Comparison of ENCODE assay signal across 8 cellular contexts in the genomic region with DNA sequence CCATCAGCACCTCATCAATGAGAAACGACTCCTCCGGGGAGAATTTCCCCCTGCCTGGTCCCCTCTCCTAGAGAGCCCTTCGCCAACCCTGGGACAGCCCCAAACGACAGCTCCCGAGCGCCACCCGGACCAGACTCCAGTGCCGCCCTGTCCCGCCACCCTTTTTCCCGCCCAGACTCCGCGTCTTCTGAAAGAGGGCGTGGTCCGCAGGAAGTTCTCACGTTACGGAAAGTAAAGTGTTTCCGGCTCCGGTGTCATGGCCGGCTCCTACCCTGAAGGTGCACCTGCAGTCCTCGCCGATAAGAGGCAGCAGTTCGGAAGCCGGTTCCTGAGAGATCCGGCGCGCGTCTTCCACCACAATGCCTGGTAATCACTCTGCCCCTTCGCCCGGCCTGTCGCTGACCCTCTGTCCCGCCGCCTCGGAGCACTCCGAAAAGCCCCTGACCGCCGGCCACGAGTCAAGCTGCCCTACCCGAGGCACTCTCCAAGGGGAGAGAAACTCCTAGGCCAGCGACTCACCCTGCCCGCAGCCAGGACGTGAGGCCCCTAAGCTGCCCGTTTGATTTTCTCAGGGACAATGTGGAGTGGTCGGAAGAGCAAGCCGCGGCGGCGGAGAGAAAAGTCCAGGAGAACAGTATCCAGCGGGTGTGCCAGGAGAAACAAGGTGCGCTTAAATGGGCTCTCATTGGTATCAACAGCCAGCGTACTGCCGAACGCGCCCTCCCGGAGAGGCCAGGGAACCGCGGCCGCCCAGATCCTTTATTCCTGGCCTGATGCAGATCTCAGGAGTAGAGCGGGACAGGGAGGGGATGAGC. TPM values are rescaled to one million over a fixed set of nuclear protein-coding genes. Genes with fewer than 3 reads are reported as not detected.
DNase-seq lines count a peak whose midpoint lies in the region; ATAC-seq and TF ChIP-seq lines count a peak whose summit lies in the region.
"Not testable (repeated sequence)": the region's sequence is repeated elsewhere in the genome, so short reads cannot be mapped to it uniquely, and the experiment has no call there.

A gene with protein sequence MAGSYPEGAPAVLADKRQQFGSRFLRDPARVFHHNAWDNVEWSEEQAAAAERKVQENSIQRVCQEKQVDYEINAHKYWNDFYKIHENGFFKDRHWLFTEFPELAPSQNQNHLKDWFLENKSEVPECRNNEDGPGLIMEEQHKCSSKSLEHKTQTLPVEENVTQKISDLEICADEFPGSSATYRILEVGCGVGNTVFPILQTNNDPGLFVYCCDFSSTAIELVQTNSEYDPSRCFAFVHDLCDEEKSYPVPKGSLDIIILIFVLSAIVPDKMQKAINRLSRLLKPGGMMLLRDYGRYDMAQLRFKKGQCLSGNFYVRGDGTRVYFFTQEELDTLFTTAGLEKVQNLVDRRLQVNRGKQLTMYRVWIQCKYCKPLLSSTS (plus strand): TSS at position 251 of the 815 bp plus-strand sequence. CDS start 6 bp downstream, at position 257.

- DNase-seq in GM04503 (ENCODE audit: low read depth) (peak; percentile 24), HCT116 (ENCODE audit: low read depth, low spot score) (peak; percentile 93), MM.1S (peak; percentile 93), SHP77 treated with DMSO at 0.1 percent for 48 hours (lab: John Stamatoyannopoulos, UW) (peak; percentile 71), foreskin keratinocyte (peak; percentile 62 to 75), stromal cell of bone marrow (ENCODE audit: low read depth) (peak; percentile 61)
- DNase-seq in activated effector memory CD4-positive, alpha-beta T cell treated with anti-CD3 and anti-CD28 coated beads, Interleukin-2, amount 50 U/mL, for 16 hours, result peak; percentile 95

- CTCF ChIA-PET in HCT116 (lab: Charles Lee), result interaction anchor here (1.3 kb wide), 1 partner anchor 314 kb away, joined by 3 read pairs; no protein-coding TSS in a partner anchor

- H3K27me3 ChIP-seq in HCT116 (ENCODE audit: insufficient read depth, low read length); MM.1S (replicated peaks; ENCODE audit: insufficient read depth, low read length); foreskin keratinocyte; neuron (ENCODE audit: insufficient read depth, low read length): not testable (repeated sequence)

- H3K79me2 ChIP-seq in HCT116 (ENCODE audit: insufficient read depth, low read length) (peaks cover 43% of the 10 kb centered on the region), MM.1S (ENCODE audit: low read length) (peaks cover 23% of the 10 kb centered on the region)

- POLR2A ChIA-PET in HCT116 (lab: Charles Lee), result not testable (repeated sequence)

- intact Hi-C loops in HCT116 (cut with micrococcal nuclease), result loop anchor here (10.0 kb wide), 2 partner anchors 51 to 181 kb away; a partner anchor contains a TSS

- H3K4me1 ChIP-seq in HCT116 (ENCODE audit: control insufficient read depth in 1 of 2, insufficient read depth in 2 of 2, low read length in 2 of 2), result peaks cover 2 to 21% of the 10 kb centered on the region in 2 experiments
- not testable (repeated sequence) for H3K4me1 ChIP-seq in MM.1S (ENCODE audit: low read length); foreskin keratinocyte; neuron (ENCODE audit: insufficient read depth, low read length)

- not testable (repeated sequence) for TF ChIP-seq RAD21 in HCT116 (IDR thresholded peaks at IDR 0.05; ENCODE audit: low read depth)

- H3F3A ChIP-seq in MM.1S (ENCODE audit: insufficient read depth, low read length), result not testable (repeated sequence)

- H3K4me3 ChIP-seq in HCT116 (replicated peaks in 1 of 2; ENCODE audit: low read depth in 1 of 2, low read length in 2 of 2) (peak within 1 kb of the TSS; percentile 79 to 96), MM.1S (ENCODE audit: low read length) (peak within 1 kb of the TSS; percentile 73), neuron (ENCODE audit: low read length) (peak within 1 kb of the TSS; percentile 78)

- H3K36me3 ChIP-seq in HCT116 (ENCODE audit: control insufficient read depth in 1 of 2, insufficient read depth in 2 of 2, low read length in 2 of 2) (peaks cover 3 to 12% of the 10 kb centered on the region in 2 experiments; a peak in 2 of 4 replicates), neuron (ENCODE audit: insufficient read depth, low read length) (peaks cover 12% of the 10 kb centered on the region)
- not testable (repeated sequence) for H3K36me3 ChIP-seq in MM.1S (replicated peaks; ENCODE audit: insufficient read depth, low read length)

- H4K20me1 ChIP-seq in HCT116 (ENCODE audit: insufficient read depth); MM.1S (ENCODE audit: insufficient read depth, low read length): not testable (repeated sequence)

- H3K9me3 ChIP-seq in HCT116 (ENCODE audit: control insufficient read depth in 1 of 2, insufficient read depth in 1 of 2, low read depth in 1 of 2, low read length in 2 of 2); MM.1S (replicated peaks; ENCODE audit: insufficient read depth, low read length); neuron (ENCODE audit: low read length): not testable (repeated sequence)

- peak; percentile 86 for ATAC-seq in HCT116
- peak; percentile 95 for ATAC-seq in foreskin keratinocyte

- TF ChIP-seq CTCF in HCT116 (IDR thresholded peaks at IDR 0.05 in 2 of 3, conservative IDR thresholded peaks at IDR 0.05 in 1 of 3; ENCODE audit: borderline replicate concordance in 1 of 3, insufficient read depth in 1 of 3, low read depth in 2 of 3, low read length in 2 of 3), result peak in 2 of 3 experiments; percentile 32 to 56; a peak in 4 of 6 replicates
- peak; percentile 38 for TF ChIP-seq CTCF in MM.1S (IDR thresholded peaks at IDR 0.05; ENCODE audit: low read length)
- TF ChIP-seq CTCF in foreskin keratinocyte (conservative IDR thresholded peaks at IDR 0.05), result peak; percentile 56

- TF ChIP-seq POLR2A in HCT116 (IDR thresholded peaks at IDR 0.05; ENCODE audit: borderline replicate concordance, extremely low read depth, insufficient read depth, insufficient read length), result peak; percentile 76

- TSS peak; percentile 68 for BruUV-seq in HCT116 (replicated peaks; lab: Mats Ljungman, UMichigan)

- peak within 1 kb of the TSS; percentile 59 for H3K27ac ChIP-seq in HCT116 (ENCODE audit: low read depth, low read length)
- peak within 1 kb of the TSS; percentile 73; the same call in 1 of the 2 replicates for H3K27ac ChIP-seq in MM.1S (ENCODE audit: low read length)
- H3K27ac ChIP-seq in foreskin keratinocyte, result peak within 1 kb of the TSS; percentile 50

- H3K4me2 ChIP-seq in HCT116 (ENCODE audit: low read length) (peak within 1 kb of the TSS; percentile 96), MM.1S (ENCODE audit: low read depth, low read length) (peak within 1 kb of the TSS; percentile 86)

- H3K9me2 ChIP-seq in HCT116 (ENCODE audit: insufficient read depth); MM.1S (replicated peaks; ENCODE audit: insufficient read depth, low read length): not testable (repeated sequence)

- RAD21 ChIA-PET in HCT116 (lab: Charles Lee; ENCODE audit: low non-redundant PET in 1 of 2, low total read pairs in 2 of 2, uncharacterized antibody in 2 of 2, unreplicated experiment in 2 of 2), result not testable (repeated sequence)

- peak within 1 kb of the TSS; percentile 80 for H3K9ac ChIP-seq in HCT116 (ENCODE audit: low read length)
- H3K9ac ChIP-seq in MM.1S (ENCODE audit: low read length), result peak within 1 kb of the TSS; percentile 79

- not testable (repeated sequence) for H2AFZ ChIP-seq in HCT116 (ENCODE audit: low read depth, low read length, poor library complexity, severe bottlenecking)
- H2AFZ ChIP-seq in MM.1S (ENCODE audit: low read length) (peak within 1 kb of the TSS; percentile 69), neuron (ENCODE audit: low read depth, low read length) (peak within 1 kb of the TSS; percentile 86)

TF ChIP-seq in HCT116, 20 proteins besides CTCF, POLR2A, EP300 and RAD21:
- TF ChIP-seq YY1 (IDR thresholded peaks at IDR 0.05; ENCODE audit: extremely low read depth, insufficient replicate concordance, low read depth, low read length) (peak; percentile 97), POLR2AphosphoS5 (IDR thresholded peaks at IDR 0.05; ENCODE audit: low read depth, low read length) (peak; percentile 90), SIN3A (IDR thresholded peaks at IDR 0.05; ENCODE audit: low read depth) (peak; percentile 49; the same call in 1 of the 2 replicates), ZFX (IDR thresholded peaks at IDR 0.05) (peak; percentile 31; the same call in 1 of the 2 replicates)
- TF ChIP-seq, protein P1, sequence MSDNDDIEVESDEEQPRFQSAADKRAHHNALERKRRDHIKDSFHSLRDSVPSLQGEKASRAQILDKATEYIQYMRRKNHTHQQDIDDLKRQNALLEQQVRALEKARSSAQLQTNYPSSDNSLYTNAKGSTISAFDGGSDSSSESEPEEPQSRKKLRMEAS (IDR thresholded peaks at IDR 0.05), result peak; percentile 94

RNA-seq across cellular contexts. Expression of the gene that starts here (rescaled TPM):
- total RNA-seq in HCT116 (2021; ENCODE audit: unreplicated experiment) (50.3 TPM), foreskin keratinocyte (25.8 and 27.9 TPM in 2 replicates)
- 22.7 and 25.9 TPM in 2 replicates for polyA plus RNA-seq in HCT116 (2012)
- polyA plus RNA-seq in foreskin keratinocyte, result 22.1 and 25.2 TPM in 2 replicates

Comparison
In these comparisons a context has a peak if more than half of its experiments do, and no peak if none do; other contexts are left out.
1. Peak in every context shown above with its lines: DNase-seq, ATAC-seq, H3K4me3 ChIP-seq and H3K27ac ChIP-seq.
2. DNase-seq: peak in every context shown above with its lines; median percentile 95 in activated effector memory CD4-positive, alpha-beta T cell treated with anti-CD3 and anti-CD28 coated beads, Interleukin-2, amount 50 U/mL, for 16 hours; 93 in HCT116; 93 in MM.1S; 71 in SHP77 treated with DMSO at 0.1 percent for 48 hours; 68 in foreskin keratinocyte; 61 in stromal cell of bone marrow; 24 in GM04503.